1 cellular context compared by ENCODE assay signal in genomic region chr2:24093270-24093669, GRCh38. TPM values are rescaled to one million over a fixed set of nuclear protein-coding genes. Genes with fewer than 3 reads are reported as not detected.
"Had no signal": no experiment of that assay in that cellular context is flagged by ENCODE, and none has a peak within 500 bp of the region (broad histone marks: within the 10 kb centered on the region; RNA-seq: fewer than 3 reads in every experiment).

No MANE protein-coding gene starts in this region.

RNA-seq across cellular contexts. Expression of gene FKBP1B, which starts 43.7 kb away (rescaled TPM):
- total RNA-seq: NCI-H460 had no signal
